ENCODE assay signal across 1 cellular context in genomic region chr1:178973671-178974091, GRCh38.
TF ChIP-seq lines count a peak whose summit lies in the region.

No MANE protein-coding gene starts in this region.

TF ChIP-seq in GM23338, 12 proteins besides CTCF, POLR2A, EP300 and RAD21 (continued from another document):
- TF ChIP-seq ZNF462 (CRISPR knock-in tag; IDR thresholded peaks at IDR 0.05): no peak
- TF ChIP-seq EZH2phosphoT487 (IDR thresholded peaks at IDR 0.05; ENCODE audit: unreplicated experiment): no peak
- no peak for TF ChIP-seq JUNB (IDR thresholded peaks at IDR 0.05; ENCODE audit: unreplicated experiment)
- no peak for TF ChIP-seq REST (IDR thresholded peaks at IDR 0.05; ENCODE audit: unreplicated experiment)
- no peak for TF ChIP-seq POLR2AphosphoS5 (IDR thresholded peaks at IDR 0.05; ENCODE audit: low read depth)
- no peak for TF ChIP-seq CREB1 (CRISPR knock-in tag; IDR thresholded peaks at IDR 0.05; ENCODE audit: low read depth)
- TF ChIP-seq STAT1 (IDR thresholded peaks at IDR 0.05; ENCODE audit: unreplicated experiment): no peak
- no peak for TF ChIP-seq EZH2 (IDR thresholded peaks at IDR 0.05; ENCODE audit: low read depth, unreplicated experiment)
